In the genomic region with DNA sequence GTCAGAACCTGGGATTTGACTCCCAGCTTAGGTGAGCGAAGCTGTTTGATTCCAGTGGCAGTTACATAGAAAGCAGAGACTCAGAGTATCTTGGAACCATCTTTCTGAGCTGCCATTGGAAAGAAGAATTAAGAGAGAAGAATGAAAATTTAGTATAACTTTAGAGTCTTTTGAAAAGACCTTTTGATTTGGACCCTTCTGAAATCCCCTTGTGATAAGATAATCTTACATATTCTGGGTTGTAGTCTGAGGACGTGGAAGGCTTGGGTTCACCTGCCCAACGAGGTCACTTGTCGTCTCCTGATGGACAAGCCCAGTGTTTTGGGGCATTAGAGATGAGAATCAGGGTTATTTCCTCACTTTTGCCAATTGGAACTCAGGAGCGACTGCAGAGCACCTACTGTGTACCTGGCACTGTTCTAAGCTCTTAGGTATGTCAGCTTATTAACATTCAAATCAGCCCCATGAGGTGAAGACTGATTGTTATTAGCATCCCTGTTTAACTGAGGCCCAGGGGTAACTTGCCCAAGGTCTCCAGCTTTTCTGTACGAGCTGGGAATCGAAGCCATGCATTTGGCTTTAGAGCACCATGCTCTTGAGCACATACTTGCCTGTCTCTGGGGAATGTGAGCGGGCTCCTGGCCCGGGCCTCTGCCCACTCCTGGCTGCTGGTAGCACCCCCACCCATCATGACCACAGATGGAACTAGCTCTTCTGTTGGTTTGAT, we compare ENCODE assay signal across 9 cellular contexts. TPM values are rescaled to one million over a fixed set of nuclear protein-coding genes. Genes with fewer than 3 reads are reported as not detected.
DNase-seq lines count a peak whose midpoint lies in the region; ATAC-seq and TF ChIP-seq lines count a peak whose summit lies in the region.
"Had no signal": no experiment of that assay in that cellular context is flagged by ENCODE, and none has a peak within 500 bp of the region (broad histone marks: within the 10 kb centered on the region; RNA-seq: fewer than 3 reads in every experiment).

No MANE protein-coding gene starts in this region.

- H3K9me3 Mint-ChIP-seq in activated CD4-positive, alpha-beta T cell treated with anti-CD3 and anti-CD28 coated beads, Interleukin-2, amount 10 ng/mL, durations not matched to agents 7 days and 5 days = peaks cover 3% of the 10 kb centered on the region
- H3K9me3 Mint-ChIP-seq in stimulated activated naive B cell treated with anti-CD40 and anti-IgM and Interleukin-4, amounts not matched to agents 10 μg/mL and 1 μg/mL and 100 μg/mL, for 72 hours = no peaks in the 10 kb centered on the region

- H2AFZ ChIP-seq in hepatocyte = no peak overlapping the region

- H3K36me3 Mint-ChIP-seq in activated CD4-positive, alpha-beta T cell treated with anti-CD3 and anti-CD28 coated beads, Interleukin-2, amount 10 ng/mL, durations not matched to agents 7 days and 5 days (ENCODE audit: low read depth) = peaks cover 13% of the 10 kb centered on the region
- H3K36me3 Mint-ChIP-seq in stimulated activated naive B cell treated with anti-CD40 and anti-IgM and Interleukin-4, amounts not matched to agents 10 μg/mL and 1 μg/mL and 100 μg/mL, for 72 hours = peaks cover 9 to 31% of the 10 kb centered on the region in 2 donors

- H3K36me3 ChIP-seq in hepatocyte (replicated peaks; ENCODE audit: insufficient read depth, low read depth) (no peaks in the 10 kb centered on the region), vagina (no peaks in the 10 kb centered on the region)
- H3K36me3 ChIP-seq: ascending aorta had no signal

- no peak for DNase-seq in activated CD4-positive, alpha-beta T cell treated with anti-CD3 and anti-CD28 coated beads, Interleukin-2, amount 10 ng/mL, durations not matched to agents 7 days and 5 days
- no peak for DNase-seq in activated CD4-positive, alpha-beta T cell treated with anti-CD3 and anti-CD28 coated beads for 48 hours
- no peak for DNase-seq in RWPE1 (ENCODE audit: low spot score)
- DNase-seq in hepatocyte (ENCODE audit: low spot score) = no peak
- no peak for DNase-seq in stimulated activated naive B cell treated with anti-CD40 and anti-IgM and Interleukin-4, amounts not matched to agents 10 μg/mL and 1 μg/mL and 100 μg/mL, for 72 hours
- DNase-seq in NOMO-1 (lab: John Stamatoyannopoulos, UW; ENCODE audit: unreplicated experiment in 2 of 2) = no peak
- no peak for DNase-seq in vagina (ENCODE audit: extremely low spot score in 2 of 2)

- CTCF ChIA-PET in activated CD4-positive, alpha-beta T cell treated with anti-CD3 and anti-CD28 coated beads, Interleukin-2, amount 10 ng/mL, durations not matched to agents 7 days and 5 days (lab: Charles Lee) = interaction anchor here (0.6 to 2.5 kb wide), 16 partner anchors 8 to 124 kb away, joined by 3 to 39 read pairs (median 3); no protein-coding TSS in a partner anchor
- CTCF ChIA-PET in RWPE1 (lab: Yijun Ruan, JAX) = interaction anchor here (0.7 to 3.3 kb wide), 6 partner anchors 8 to 123 kb away, joined by 3 to 20 read pairs (median 4); no protein-coding TSS in a partner anchor

- peak overlapping the region; percentile 97 for H3K4me2 ChIP-seq in hepatocyte

- H4K20me1 ChIP-seq in hepatocyte (ENCODE audit: insufficient read depth, poor library complexity, severe bottlenecking) = no peaks in the 10 kb centered on the region

- H3K4me3 ChIP-seq in hepatocyte = no peak overlapping the region
- no peak overlapping the region for H3K4me3 ChIP-seq in vagina

- intact Hi-C loops in vagina (cut with DNase I) = no loop called here

- no peaks in the 10 kb centered on the region for H3K9me2 ChIP-seq in hepatocyte (replicated peaks; ENCODE audit: insufficient read depth)

- H3K27me3 Mint-ChIP-seq in activated CD4-positive, alpha-beta T cell treated with anti-CD3 and anti-CD28 coated beads, Interleukin-2, amount 10 ng/mL, durations not matched to agents 7 days and 5 days = no peaks in the 10 kb centered on the region
- H3K27me3 Mint-ChIP-seq in stimulated activated naive B cell treated with anti-CD40 and anti-IgM and Interleukin-4, amounts not matched to agents 10 μg/mL and 1 μg/mL and 100 μg/mL, for 72 hours = no peaks in the 10 kb centered on the region

- H3K27me3 ChIP-seq in hepatocyte (no peaks in the 10 kb centered on the region), vagina (no peaks in the 10 kb centered on the region)
- H3K27me3 ChIP-seq: ascending aorta had no signal

- no peaks in the 10 kb centered on the region for H3K9me3 ChIP-seq in hepatocyte (ENCODE audit: low read depth)
- H3K9me3 ChIP-seq in vagina = no peaks in the 10 kb centered on the region
- H3K9me3 ChIP-seq: ascending aorta had no signal

- peaks cover 47% of the 10 kb centered on the region for H3K79me2 ChIP-seq in hepatocyte

- no peak for TF ChIP-seq POLR2A in vagina (IDR thresholded peaks at IDR 0.05)

- H3K27ac ChIP-seq in RWPE1 (peak overlapping the region; percentile 23), hepatocyte (no peak overlapping the region), vagina (no peak overlapping the region)

- TF ChIP-seq CTCF in RWPE1 (conservative IDR thresholded peaks at IDR 0.05; ENCODE audit: low read depth) (no peak), hepatocyte (IDR thresholded peaks at IDR 0.05; ENCODE audit: poor library complexity) (no peak), vagina (IDR thresholded peaks at IDR 0.05) (no peak)

- H3K27ac Mint-ChIP-seq in activated CD4-positive, alpha-beta T cell treated with anti-CD3 and anti-CD28 coated beads, Interleukin-2, amount 10 ng/mL, durations not matched to agents 7 days and 5 days = peak overlapping the region; percentile 93
- H3K27ac Mint-ChIP-seq in stimulated activated naive B cell treated with anti-CD40 and anti-IgM and Interleukin-4, amounts not matched to agents 10 μg/mL and 1 μg/mL and 100 μg/mL, for 72 hours = no peak overlapping the region

- no peak for ATAC-seq in stimulated activated naive B cell treated with anti-CD40 and anti-IgM and Interleukin-4, amounts not matched to agents 10 μg/mL and 1 μg/mL and 100 μg/mL, for 72 hours (replicated peaks)
- ATAC-seq in HG03108 (IDR thresholded peaks at IDR 0.05; ENCODE audit: unreplicated experiment) = no peak

- WGBS in hepatocyte (ENCODE audit: low lambda C conversion rate, missing lambda C conversion rate) = 71% methylated on average over 9 of the region's 9 CpGs

- peaks cover 68% of the 10 kb centered on the region for H3K4me1 Mint-ChIP-seq in activated CD4-positive, alpha-beta T cell treated with anti-CD3 and anti-CD28 coated beads, Interleukin-2, amount 10 ng/mL, durations not matched to agents 7 days and 5 days
- peaks cover 40 to 47% of the 10 kb centered on the region in 2 donors for H3K4me1 Mint-ChIP-seq in stimulated activated naive B cell treated with anti-CD40 and anti-IgM and Interleukin-4, amounts not matched to agents 10 μg/mL and 1 μg/mL and 100 μg/mL, for 72 hours

- peak overlapping the region; percentile 93 for H3K4me3 Mint-ChIP-seq in activated CD4-positive, alpha-beta T cell treated with anti-CD3 and anti-CD28 coated beads, Interleukin-2, amount 10 ng/mL, durations not matched to agents 7 days and 5 days
- peak overlapping the region; percentile 91 to 94 for H3K4me3 Mint-ChIP-seq in stimulated activated naive B cell treated with anti-CD40 and anti-IgM and Interleukin-4, amounts not matched to agents 10 μg/mL and 1 μg/mL and 100 μg/mL, for 72 hours

- peaks cover 11% of the 10 kb centered on the region for H3K4me1 ChIP-seq in hepatocyte (ENCODE audit: insufficient read depth)
- H3K4me1 ChIP-seq in vagina = peaks cover 30% of the 10 kb centered on the region

- POLR2A ChIA-PET in activated CD4-positive, alpha-beta T cell treated with anti-CD3 and anti-CD28 coated beads, Interleukin-2, amount 10 ng/mL, durations not matched to agents 7 days and 5 days (lab: Charles Lee) = no interaction called here
- POLR2A ChIA-PET in RWPE1 (lab: Yijun Ruan, JAX; ENCODE audit: low non-redundant PET) = no interaction called here

RNA-seq across cellular contexts. Expression of a gene that starts 2.9 kb away (rescaled TPM):
- total RNA-seq in activated CD4-positive, alpha-beta T cell treated with anti-CD3 and anti-CD28 coated beads, Interleukin-2, amount 10 ng/mL, durations not matched to agents 7 days and 5 days = 10 to 100 TPM; 27.8 to 29.6 TPM
- total RNA-seq in hepatocyte (25.6 and 37.3 TPM in 2 replicates), vagina (5.4 TPM)
- 21.1 and 25.4 TPM in 2 replicates for polyA plus RNA-seq in hepatocyte
